11 cellular contexts compared by ENCODE assay signal in genomic region chr7:27108390-27109127, GRCh38. TPM values are rescaled to one million over a fixed set of nuclear protein-coding genes. Genes with fewer than 3 reads are reported as not detected.
DNase-seq lines count a peak whose midpoint lies in the region; ATAC-seq and TF ChIP-seq lines count a peak whose summit lies in the region.
"Had no signal": no experiment of that assay in that cellular context is flagged by ENCODE, and none has a peak within 500 bp of the region (broad histone marks: within the 10 kb centered on the region; RNA-seq: fewer than 3 reads in every experiment).

No MANE protein-coding gene starts in this region.

- H3K79me2 ChIP-seq in neural progenitor cell (ENCODE audit: low read depth): no peaks in the 10 kb centered on the region

- H3K27me3 Mint-ChIP-seq in neural progenitor cell (ENCODE audit: insufficient read depth, low read depth): peaks cover 95% of the 10 kb centered on the region
- peaks cover 31% of the 10 kb centered on the region for H3K27me3 Mint-ChIP-seq in activated CD4-positive, alpha-beta T cell treated with anti-CD3 and anti-CD28 coated beads for 36 hours

- peak overlapping the region; percentile 49 for H3K4me3 Mint-ChIP-seq in neural progenitor cell
- no peak overlapping the region for H3K4me3 Mint-ChIP-seq in activated CD4-positive, alpha-beta T cell treated with anti-CD3 and anti-CD28 coated beads for 36 hours
- H3K4me3 Mint-ChIP-seq: activated T-cell treated with anti-CD3 and anti-CD28 coated beads, Interleukin-2, amount 50 U/mL, for 4 hours; T-helper 17 cell had no signal

- H3K36me3 Mint-ChIP-seq in neural progenitor cell: no peaks in the 10 kb centered on the region
- no peaks in the 10 kb centered on the region for H3K36me3 Mint-ChIP-seq in activated CD4-positive, alpha-beta T cell treated with anti-CD3 and anti-CD28 coated beads for 36 hours (ENCODE audit: low read depth)

- intact Hi-C loops in activated CD4-positive, alpha-beta T cell treated with anti-CD3 and anti-CD28 coated beads for 36 hours (cut with DNase I, micrococcal nuclease): no loop called here

- no peaks in the 10 kb centered on the region for H3K36me3 ChIP-seq in neural progenitor cell

- H3K27me3 ChIP-seq in AG04450 (ENCODE audit: control insufficient read depth, insufficient read depth, low read length) (no peaks in the 10 kb centered on the region), neural progenitor cell (peaks cover 100% of the 10 kb centered on the region)

- CTCF ChIA-PET in AG04450 (lab: Charles Lee): interaction anchor here (0.6 to 3.8 kb wide), 8 partner anchors 10 to 385 kb away, joined by 3 to 18 read pairs (median 6); no protein-coding TSS in a partner anchor
- CTCF ChIA-PET in activated CD4-positive, alpha-beta T cell treated with anti-CD3 and anti-CD28 coated beads for 36 hours (lab: Charles Lee): no interaction called here

- H2AFZ ChIP-seq in neural progenitor cell (replicated peaks): no peak overlapping the region

- H3K9me3 ChIP-seq in AG04450 (ENCODE audit: control insufficient read depth, insufficient read depth, low read length): no peaks in the 10 kb centered on the region
- no peaks in the 10 kb centered on the region for H3K9me3 ChIP-seq in neural progenitor cell (ENCODE audit: low read depth)

- H3K9ac ChIP-seq in neural progenitor cell: no peak overlapping the region

- H3K4me3 ChIP-seq in AG04450 (ENCODE audit: low read depth, low read length) (peak overlapping the region; percentile 54), neural progenitor cell (no peak overlapping the region)

- H3K27ac Mint-ChIP-seq in neural progenitor cell: no peak overlapping the region
- H3K27ac Mint-ChIP-seq in activated CD4-positive, alpha-beta T cell treated with anti-CD3 and anti-CD28 coated beads for 36 hours: no peak overlapping the region
- H3K27ac Mint-ChIP-seq: T-helper 17 cell had no signal

- H3K4me1 ChIP-seq in neural progenitor cell: no peaks in the 10 kb centered on the region

- no peak for ATAC-seq in activated CD4-positive, alpha-beta T cell treated with anti-CD3 and anti-CD28 coated beads for 36 hours
- ATAC-seq in HG03196 (IDR thresholded peaks at IDR 0.05; ENCODE audit: unreplicated experiment) (no peak), HG03442 (IDR thresholded peaks at IDR 0.05; ENCODE audit: unreplicated experiment) (no peak)
- ATAC-seq: activated T-cell treated with anti-CD3 and anti-CD28 coated beads, Interleukin-2, amount 50 U/mL, for 4 hours; T-helper 17 cell had no signal

- TF ChIP-seq CTCF in AG04450 (IDR thresholded peaks at IDR 0.05; ENCODE audit: low read depth, low read length) (no peak), neural progenitor cell (IDR thresholded peaks at IDR 0.05) (no peak)

- H3K9me3 Mint-ChIP-seq in neural progenitor cell: peaks cover 3% of the 10 kb centered on the region
- no peaks in the 10 kb centered on the region for H3K9me3 Mint-ChIP-seq in activated CD4-positive, alpha-beta T cell treated with anti-CD3 and anti-CD28 coated beads for 36 hours (ENCODE audit: low read depth)
- H3K9me3 Mint-ChIP-seq: activated T-cell treated with anti-CD3 and anti-CD28 coated beads, Interleukin-2, amount 50 U/mL, for 4 hours had no signal

- peaks cover 24% of the 10 kb centered on the region for H3F3A ChIP-seq in neural progenitor cell (ENCODE audit: low read depth)

- no peak overlapping the region for H3K4me2 ChIP-seq in neural progenitor cell

- peaks cover 100% of the 10 kb centered on the region for H4K20me1 ChIP-seq in neural progenitor cell (ENCODE audit: low read depth)

- POLR2A ChIA-PET in AG04450 (lab: Yijun Ruan, JAX): interaction anchor here (0.6 to 2.0 kb wide), 9 partner anchors 10 to 914 kb away, joined by 3 to 21 read pairs (median 7); no protein-coding TSS in a partner anchor
- POLR2A ChIA-PET in activated CD4-positive, alpha-beta T cell treated with anti-CD3 and anti-CD28 coated beads for 36 hours (lab: Charles Lee): no interaction called here

- H3K4me1 Mint-ChIP-seq in neural progenitor cell: no peaks in the 10 kb centered on the region
- H3K4me1 Mint-ChIP-seq in activated CD4-positive, alpha-beta T cell treated with anti-CD3 and anti-CD28 coated beads for 36 hours: peaks cover 4% of the 10 kb centered on the region

- H3K27ac ChIP-seq in AG04450 (ENCODE audit: low read depth, low read length) (peak overlapping the region; percentile 95), neural progenitor cell (no peak overlapping the region)

- DNase-seq in AG04450 (ENCODE audit: low read depth, low spot score) (no peak), astrocyte of the hippocampus (ENCODE audit: low read depth, low spot score) (peak; percentile 21), hepatic stellate cell (ENCODE audit: low spot score) (peak; percentile 69), neural progenitor cell (ENCODE audit: low spot score) (peak; percentile 83)
- DNase-seq in activated CD4-positive, alpha-beta T cell treated with anti-CD3 and anti-CD28 coated beads for 36 hours: no peak
- DNase-seq in central memory CD4-positive, alpha-beta T cell: no peak
- DNase-seq: activated T-cell treated with anti-CD3 and anti-CD28 coated beads, Interleukin-2, amount 50 U/mL, for 4 hours; T-helper 17 cell had no signal

RNA-seq across cellular contexts. Expression of gene HOXA2, which starts 6.1 kb away (rescaled TPM):
- 3.1 and 4.1 TPM in 2 replicates for polyA plus RNA-seq in AG04450 (2011; rRNA removed)
- polyA minus RNA-seq in AG04450 (2011; rRNA and poly(A)+ RNA removed): 2.4 and 3.0 TPM in 2 replicates
- not detected in 2 replicates for total RNA-seq in neural progenitor cell (ENCODE audit: low replicate concordance)
- total RNA-seq in activated CD4-positive, alpha-beta T cell treated with anti-CD3 and anti-CD28 coated beads for 36 hours: not detected
- total RNA-seq: A172; activated T-cell treated with anti-CD3 and anti-CD28 coated beads, Interleukin-2, amount 50 U/mL, for 4 hours; T-helper 17 cell had no signal

RNA-seq across cellular contexts. Expression of gene HOXA1, which starts 12.8 kb away (rescaled TPM):
- 2.6 and 2.9 TPM in 2 replicates for polyA plus RNA-seq in AG04450 (2011; rRNA removed)
- 1.7 and 2.2 TPM in 2 replicates for polyA minus RNA-seq in AG04450 (2011; rRNA and poly(A)+ RNA removed)
- total RNA-seq in neural progenitor cell (ENCODE audit: low replicate concordance): not detected in 2 replicates
- total RNA-seq in activated CD4-positive, alpha-beta T cell treated with anti-CD3 and anti-CD28 coated beads for 36 hours: under 1 TPM; 0.12 to 0.14 TPM
- total RNA-seq: A172 had no signal

RNA-seq across cellular contexts. Expression of gene HOXA4, which starts 22.0 kb away (rescaled TPM):
- 5.4 and 5.8 TPM in 2 replicates for polyA plus RNA-seq in AG04450 (2011; rRNA removed)
- polyA minus RNA-seq in AG04450 (2011; rRNA and poly(A)+ RNA removed): 3.6 and 4.2 TPM in 2 replicates
- total RNA-seq in neural progenitor cell (ENCODE audit: low replicate concordance): not detected in 2 replicates
- under 1 TPM in 1 of 2 experiments, not detected in 1; 0.25 TPM for total RNA-seq in activated CD4-positive, alpha-beta T cell treated with anti-CD3 and anti-CD28 coated beads for 36 hours

RNA-seq across cellular contexts. Expression of gene HOXA5, which starts 34.9 kb away (rescaled TPM):
- 48.3 and 51.0 TPM in 2 replicates for polyA plus RNA-seq in AG04450 (2011; rRNA removed)
- polyA minus RNA-seq in AG04450 (2011; rRNA and poly(A)+ RNA removed): 37.7 and 49.7 TPM in 2 replicates
- total RNA-seq in neural progenitor cell (ENCODE audit: low replicate concordance): not detected in 2 replicates
- total RNA-seq in activated CD4-positive, alpha-beta T cell treated with anti-CD3 and anti-CD28 coated beads for 36 hours: not detected
- total RNA-seq: activated T-cell treated with anti-CD3 and anti-CD28 coated beads, Interleukin-2, amount 50 U/mL, for 4 hours had no signal

RNA-seq across cellular contexts. Expression of gene HOXA6, which starts 39.0 kb away (rescaled TPM):
- 1.2 and 1.3 TPM in 2 replicates for polyA plus RNA-seq in AG04450 (2011; rRNA removed)
- 0.91 and 2.1 TPM in 2 replicates for polyA minus RNA-seq in AG04450 (2011; rRNA and poly(A)+ RNA removed)
- not detected in 2 replicates for total RNA-seq in neural progenitor cell (ENCODE audit: low replicate concordance)
- not detected for total RNA-seq in activated CD4-positive, alpha-beta T cell treated with anti-CD3 and anti-CD28 coated beads for 36 hours
- total RNA-seq: A172; activated T-cell treated with anti-CD3 and anti-CD28 coated beads, Interleukin-2, amount 50 U/mL, for 4 hours; T-helper 17 cell had no signal

Comparison
In these comparisons a context has a peak if more than half of its experiments do, and no peak if none do; other contexts are left out.
1. DNase-seq: peak in astrocyte of the hippocampus (single experiment), hepatic stellate cell (single experiment) and neural progenitor cell (single experiment); none in AG04450 (single experiment), activated CD4-positive, alpha-beta T cell treated with anti-CD3 and anti-CD28 coated beads for 36 hours (single experiment) and central memory CD4-positive, alpha-beta T cell (single experiment).